Comparison of ENCODE assay signal across 1 cellular context in genomic region chr2:105371810-105372209, GRCh38.
TF ChIP-seq lines count a peak whose summit lies in the region.

No MANE protein-coding gene starts in this region.

TF ChIP-seq in IMR-90, 13 proteins besides CTCF, POLR2A, EP300 and RAD21 (continued from another document):
- TF ChIP-seq USF2 (IDR thresholded peaks at IDR 0.05; ENCODE audit: low read depth, low read length) (no peak), NFE2L2 (IDR thresholded peaks at IDR 0.05; ENCODE audit: low read depth, low read length) (no peak), CEBPB (IDR thresholded peaks at IDR 0.05; ENCODE audit: low read depth, low read length) (no peak), MAZ (IDR thresholded peaks at IDR 0.05; ENCODE audit: borderline replicate concordance, low read depth, low read length) (no peak), MXI1 (IDR thresholded peaks at IDR 0.05; ENCODE audit: borderline replicate concordance, low read depth, low read length) (no peak), FOS (IDR thresholded peaks at IDR 0.05; ENCODE audit: low read depth, low read length) (no peak), BHLHE40 (IDR thresholded peaks at IDR 0.05; ENCODE audit: low read depth, low read length) (no peak), MAFK (IDR thresholded peaks at IDR 0.05; ENCODE audit: low read depth, low read length) (no peak), ELK1 (IDR thresholded peaks at IDR 0.05; ENCODE audit: borderline replicate concordance, low read depth, low read length) (no peak), RCOR1 (IDR thresholded peaks at IDR 0.05; ENCODE audit: insufficient replicate concordance, low read length) (no peak), CHD1 (IDR thresholded peaks at IDR 0.05; ENCODE audit: low read depth, low read length) (no peak), SMC3 (IDR thresholded peaks at IDR 0.05; ENCODE audit: low read depth, low read length) (no peak)
